Comparison of ENCODE assay signal across 9 cellular contexts in the genomic region with DNA sequence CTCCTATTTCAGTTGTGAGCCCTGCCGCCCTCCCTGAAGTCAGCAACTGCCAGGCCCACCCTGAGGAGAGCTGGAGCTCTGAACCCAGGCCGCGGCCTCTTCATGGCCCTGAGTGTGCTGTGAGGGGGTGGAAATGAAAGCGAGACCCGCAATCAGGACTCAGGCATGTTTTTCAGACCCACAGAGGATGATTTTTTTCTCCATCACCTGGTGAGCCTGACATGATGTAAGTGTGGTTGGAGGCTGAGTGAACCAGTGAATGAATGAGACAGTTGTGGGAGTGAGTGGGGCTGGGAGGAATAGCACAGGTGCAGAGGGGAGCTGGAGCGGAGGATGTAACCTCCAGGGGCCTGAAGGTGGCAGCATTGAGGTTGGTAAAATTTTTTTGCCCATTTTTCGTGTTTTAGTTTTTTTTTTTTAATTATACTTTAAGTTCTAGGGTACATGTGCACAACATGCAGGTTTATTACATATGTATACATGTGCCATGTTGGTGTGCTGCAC. TPM values are rescaled to one million over a fixed set of nuclear protein-coding genes. Genes with fewer than 3 reads are reported as not detected.
A peak's percentile ranks its signal among the peaks of the same experiment; 100 is the strongest.
DNase-seq lines count a peak whose midpoint lies in the region; ATAC-seq and TF ChIP-seq lines count a peak whose summit lies in the region.
"Had no signal": no experiment of that assay in that cellular context is flagged by ENCODE, and none has a peak within 500 bp of the region (broad histone marks: within the 10 kb centered on the region; RNA-seq: fewer than 3 reads in every experiment).

No MANE protein-coding gene starts in this region.

- H3K9me3 Mint-ChIP-seq in naive thymus-derived CD4-positive, alpha-beta T cell: peaks cover 0 to 5% (median 0%) of the 10 kb centered on the region in 11 donors
- H3K9me3 Mint-ChIP-seq: activated naive CD8-positive, alpha-beta T cell treated with anti-CD3 and anti-CD28 coated beads, Interleukin-2, amount 10 ng/mL, durations not matched to agents 7 days and 5 days had no signal

- TF ChIP-seq CTCF in left ventricle myocardium inferior (IDR thresholded peaks at IDR 0.05; ENCODE audit: borderline replicate concordance) (peak; percentile 42), right atrium auricular region (IDR thresholded peaks at IDR 0.05) (peak in 1 of 2 donors; percentile 39)

- intact Hi-C loops in left ventricle myocardium inferior (cut with micrococcal nuclease): no loop called here
- intact Hi-C loops in naive thymus-derived CD4-positive, alpha-beta T cell (cut with micrococcal nuclease): loop anchor here (1.0 to 10.0 kb wide), 6 partner anchors 10 to 1448 kb away; partner anchors contain the start of genes LATS1 (in 1 of the 2), LRP11 (in 1 of the 2), PPIL4 (in 1 of the 2) and RMND1 (in 1 of the 2)

- H3K27ac ChIP-seq in left ventricle myocardium inferior (replicated peaks): no peak overlapping the region
- H3K27ac ChIP-seq in right atrium auricular region: no peak overlapping the region
- H3K27ac ChIP-seq in naive thymus-derived CD4-positive, alpha-beta T cell (ENCODE audit: low read depth, low read length): no peak overlapping the region

- peak overlapping the region in 5 of 10 donors; percentile 12 to 90 (median 27) for H3K4me3 Mint-ChIP-seq in naive thymus-derived CD4-positive, alpha-beta T cell
- H3K4me3 Mint-ChIP-seq: activated naive CD8-positive, alpha-beta T cell treated with anti-CD3 and anti-CD28 coated beads, Interleukin-2, amount 10 ng/mL, durations not matched to agents 7 days and 5 days had no signal

- H3K9me3 ChIP-seq in left ventricle myocardium inferior (replicated peaks) (no peaks in the 10 kb centered on the region), right atrium auricular region (no peaks in the 10 kb centered on the region)
- H3K9me3 ChIP-seq in naive thymus-derived CD4-positive, alpha-beta T cell (ENCODE audit: control insufficient read depth in 2 of 3, low read length in 3 of 3): no peaks in the 10 kb centered on the region

- ATAC-seq in naive thymus-derived CD4-positive, alpha-beta T cell: peak; percentile 13
- no peak for ATAC-seq in HG02571 (IDR thresholded peaks at IDR 0.05; ENCODE audit: unreplicated experiment)

- peak overlapping the region in 1 of 9 donors; percentile 63 for H3K27ac Mint-ChIP-seq in naive thymus-derived CD4-positive, alpha-beta T cell
- H3K27ac Mint-ChIP-seq: activated naive CD8-positive, alpha-beta T cell treated with anti-CD3 and anti-CD28 coated beads, Interleukin-2, amount 10 ng/mL, durations not matched to agents 7 days and 5 days had no signal

- CTCF ChIA-PET in naive thymus-derived CD4-positive, alpha-beta T cell (lab: Charles Lee): interaction anchor here (0.7 to 0.8 kb wide), 2 partner anchors 10 to 114 kb away, joined by 3 to 6 read pairs; no protein-coding TSS in a partner anchor

- H3K27me3 Mint-ChIP-seq in naive thymus-derived CD4-positive, alpha-beta T cell: peaks cover 29 to 55% (median 31%) of the 10 kb centered on the region in 5 donors

- H3K27me3 ChIP-seq in left ventricle myocardium inferior (ENCODE audit: low read depth) (peaks cover 87% of the 10 kb centered on the region), right atrium auricular region (no peaks in the 10 kb centered on the region)
- H3K27me3 ChIP-seq in naive thymus-derived CD4-positive, alpha-beta T cell (ENCODE audit: control insufficient read depth in 2 of 2, insufficient read depth in 2 of 2, low read length in 2 of 2): peaks cover 0 to 5% of the 10 kb centered on the region in 2 donors

- no peak overlapping the region for H3K4me3 ChIP-seq in left ventricle myocardium inferior
- H3K4me3 ChIP-seq in right atrium auricular region: no peak overlapping the region
- H3K4me3 ChIP-seq in naive thymus-derived CD4-positive, alpha-beta T cell (ENCODE audit: low read length): no peak overlapping the region

- POLR2A ChIA-PET in naive thymus-derived CD4-positive, alpha-beta T cell (lab: Charles Lee): interaction anchor here (0.8 kb wide), 1 partner anchor 12 kb away, joined by 4 read pairs; no protein-coding TSS in a partner anchor

- DNase-seq in left ventricle myocardium inferior (no peak), right atrium auricular region (ENCODE audit: low spot score) (no peak), NCI-H2196 (lab: John Stamatoyannopoulos, UW; ENCODE audit: unreplicated experiment) (peak; percentile 24), astrocyte of the hippocampus (ENCODE audit: low read depth, low spot score) (peak; percentile 57), midbrain (lab: John Stamatoyannopoulos, UW) (no peak), hippocampal formation (lab: John Stamatoyannopoulos, UW) (no peak)
- peak in 5 of 9 donors; percentile 30 to 45 (median 40) for DNase-seq in naive thymus-derived CD4-positive, alpha-beta T cell
- DNase-seq: activated naive CD8-positive, alpha-beta T cell treated with anti-CD3 and anti-CD28 coated beads, Interleukin-2, amount 10 ng/mL, durations not matched to agents 7 days and 5 days had no signal

- H3K36me3 ChIP-seq in left ventricle myocardium inferior: no peaks in the 10 kb centered on the region
- H3K36me3 ChIP-seq in right atrium auricular region: no peaks in the 10 kb centered on the region
- no peaks in the 10 kb centered on the region for H3K36me3 ChIP-seq in naive thymus-derived CD4-positive, alpha-beta T cell (ENCODE audit: control insufficient read depth in 2 of 3, insufficient read depth in 3 of 3, low read length in 3 of 3)

- H3K36me3 Mint-ChIP-seq in naive thymus-derived CD4-positive, alpha-beta T cell: peaks cover 0 to 16% (median 0%) of the 10 kb centered on the region in 5 donors

- H3K4me1 Mint-ChIP-seq in naive thymus-derived CD4-positive, alpha-beta T cell: peaks cover 7 to 39% (median 14%) of the 10 kb centered on the region in 7 donors

- H3K4me1 ChIP-seq in left ventricle myocardium inferior: peaks cover 18% of the 10 kb centered on the region
- H3K4me1 ChIP-seq in right atrium auricular region: peaks cover 0 to 15% of the 10 kb centered on the region in 2 donors
- peaks cover 13 to 15% of the 10 kb centered on the region in 2 donors for H3K4me1 ChIP-seq in naive thymus-derived CD4-positive, alpha-beta T cell (ENCODE audit: control insufficient read depth in 2 of 2, insufficient read depth in 2 of 2, low read length in 2 of 2)

RNA-seq across cellular contexts. Expression of gene RAET1L, which starts 18.3 kb away (rescaled TPM):
- total RNA-seq in left ventricle myocardium inferior (not detected), right atrium auricular region (not detected)
- total RNA-seq in naive thymus-derived CD4-positive, alpha-beta T cell: not detected
- polyA plus RNA-seq in naive thymus-derived CD4-positive, alpha-beta T cell: not detected
- total RNA-seq: activated naive CD8-positive, alpha-beta T cell treated with anti-CD3 and anti-CD28 coated beads, Interleukin-2, amount 10 ng/mL, durations not matched to agents 7 days and 5 days had no signal

RNA-seq across cellular contexts. Expression of gene ULBP1, which starts 43.3 kb away (rescaled TPM):
- total RNA-seq in left ventricle myocardium inferior: 0.38 TPM
- under 1 TPM; 0.11 to 0.31 TPM for total RNA-seq in right atrium auricular region
- total RNA-seq in naive thymus-derived CD4-positive, alpha-beta T cell: 1 to 10 TPM in 1 of 5 experiments, not detected in 4; 1.4 TPM
- polyA plus RNA-seq in naive thymus-derived CD4-positive, alpha-beta T cell: not detected

Comparison
In these comparisons a context has a peak if more than half of its experiments do, and no peak if none do; other contexts are left out.
1. DNase-seq: peak in NCI-H2196 (single experiment), astrocyte of the hippocampus (single experiment) and naive thymus-derived CD4-positive, alpha-beta T cell (5 of 9); none in left ventricle myocardium inferior (single experiment), right atrium auricular region (single experiment), midbrain (single experiment) and hippocampal formation (0 of 2).